7 cellular contexts compared by ENCODE assay signal in genomic region chr1:21933397-21934248, GRCh38. TPM values are rescaled to one million over a fixed set of nuclear protein-coding genes. Genes with fewer than 3 reads are reported as not detected.
A peak's percentile ranks its signal among the peaks of the same experiment; 100 is the strongest.
DNase-seq lines count a peak whose midpoint lies in the region; ATAC-seq and TF ChIP-seq lines count a peak whose summit lies in the region.

No MANE protein-coding gene starts in this region.

- POLR2A ChIA-PET in activated CD8-positive, alpha-beta T cell treated with anti-CD3 and anti-CD28 coated beads, Interleukin-2, amount 10 ng/mL, durations not matched to agents 7 days and 5 days (lab: Charles Lee) = no interaction called here

- DNase-seq in MG63 = peak; percentile 33
- no peak for DNase-seq in activated CD8-positive, alpha-beta T cell treated with anti-CD3 and anti-CD28 coated beads, Interleukin-2, amount 10 ng/mL, durations not matched to agents 7 days and 5 days
- DNase-seq in islet precursor cell = peak; percentile 89
- peak; percentile 58 for DNase-seq in testis
- DNase-seq in activated CD8-positive, alpha-beta memory T cell treated with anti-CD3 and anti-CD28 coated beads for 24 hours = no peak
- no peak for DNase-seq in kidney glomerular epithelial cell (lab: John Stamatoyannopoulos, UW)

- no peaks in the 10 kb centered on the region for H3K27me3 ChIP-seq in MG63
- no peaks in the 10 kb centered on the region for H3K27me3 ChIP-seq in testis

- peaks cover 18% of the 10 kb centered on the region for H3K4me1 Mint-ChIP-seq in activated CD8-positive, alpha-beta T cell treated with anti-CD3 and anti-CD28 coated beads, Interleukin-2, amount 10 ng/mL, durations not matched to agents 7 days and 5 days (ENCODE audit: low read depth)

- H3K36me3 ChIP-seq in MG63 (peaks cover 58% of the 10 kb centered on the region), testis (ENCODE audit: low read depth, missing control alignments) (no peaks in the 10 kb centered on the region)

- H3K4me3 ChIP-seq in MG63 (no peak overlapping the region), testis (no peak overlapping the region)

- H3K4me3 Mint-ChIP-seq in activated CD8-positive, alpha-beta T cell treated with anti-CD3 and anti-CD28 coated beads, Interleukin-2, amount 10 ng/mL, durations not matched to agents 7 days and 5 days = no peak overlapping the region

- H3K27ac ChIP-seq in testis = peak overlapping the region; percentile 14 to 84

- H3K9me3 ChIP-seq in MG63 = no peaks in the 10 kb centered on the region
- H3K9me3 ChIP-seq in testis = no peaks in the 10 kb centered on the region

- CTCF ChIA-PET in activated CD8-positive, alpha-beta T cell treated with anti-CD3 and anti-CD28 coated beads, Interleukin-2, amount 10 ng/mL, durations not matched to agents 7 days and 5 days (lab: Charles Lee) = no interaction called here

- H3K9me3 Mint-ChIP-seq in activated CD8-positive, alpha-beta T cell treated with anti-CD3 and anti-CD28 coated beads, Interleukin-2, amount 10 ng/mL, durations not matched to agents 7 days and 5 days (ENCODE audit: insufficient read depth) = no peaks in the 10 kb centered on the region

- H3K27me3 Mint-ChIP-seq in activated CD8-positive, alpha-beta T cell treated with anti-CD3 and anti-CD28 coated beads, Interleukin-2, amount 10 ng/mL, durations not matched to agents 7 days and 5 days (ENCODE audit: low read depth) = peaks cover 24% of the 10 kb centered on the region

- WGBS in testis, 2 donors = 48 to 50% methylated on average over 17 to 19 of the region's 19 CpGs

- peak overlapping the region; percentile 28 for H3K27ac Mint-ChIP-seq in activated CD8-positive, alpha-beta T cell treated with anti-CD3 and anti-CD28 coated beads, Interleukin-2, amount 10 ng/mL, durations not matched to agents 7 days and 5 days

- peaks cover 48% of the 10 kb centered on the region for H3K4me1 ChIP-seq in testis

- ATAC-seq in activated CD8-positive, alpha-beta T cell treated with anti-CD3 and anti-CD28 coated beads, Interleukin-2, amount 10 ng/mL, durations not matched to agents 7 days and 5 days = no peak
- no peak for ATAC-seq in HG03108 (IDR thresholded peaks at IDR 0.05; ENCODE audit: unreplicated experiment)

- no peaks in the 10 kb centered on the region for H3K36me3 Mint-ChIP-seq in activated CD8-positive, alpha-beta T cell treated with anti-CD3 and anti-CD28 coated beads, Interleukin-2, amount 10 ng/mL, durations not matched to agents 7 days and 5 days (ENCODE audit: low read depth)

- no peak for TF ChIP-seq POLR2A in testis (IDR thresholded peaks at IDR 0.05)

- no peak for TF ChIP-seq CTCF in testis (IDR thresholded peaks at IDR 0.05)

- intact Hi-C loops in testis (cut with DNase I; ENCODE audit: low total_unique reads) = no loop called here

RNA-seq across cellular contexts. Expression of gene HSPG2, which starts 3.5 kb away (rescaled TPM):
- 28.0 and 70.4 TPM in 2 replicates for total RNA-seq in MG63 (2014; rRNA removed; shearing (Covaris generic); ENCODE audit: low replicate concordance)
- 1 to 10 TPM; 3.2 to 3.8 TPM for total RNA-seq in activated CD8-positive, alpha-beta T cell treated with anti-CD3 and anti-CD28 coated beads, Interleukin-2, amount 10 ng/mL, durations not matched to agents 7 days and 5 days
- total RNA-seq in testis = 10 to 100 TPM; 51.8 to 54.2 TPM
- 72.1 TPM for polyA plus RNA-seq in testis (ENCODE audit: insufficient read depth, low read depth, low replicate concordance)

RNA-seq across cellular contexts. Expression of gene CELA3B, which starts 43.2 kb away (rescaled TPM):
- not detected in 2 replicates for total RNA-seq in MG63 (2014; rRNA removed; shearing (Covaris generic); ENCODE audit: low replicate concordance)
- total RNA-seq in activated CD8-positive, alpha-beta T cell treated with anti-CD3 and anti-CD28 coated beads, Interleukin-2, amount 10 ng/mL, durations not matched to agents 7 days and 5 days = not detected
- under 1 TPM in 1 of 2 donors, not detected in 1; 0.63 TPM for total RNA-seq in testis
- 0.34 TPM for polyA plus RNA-seq in testis (ENCODE audit: insufficient read depth, low read depth, low replicate concordance)

Comparison
In these comparisons a context has a peak if more than half of its experiments do, and no peak if none do; other contexts are left out.
1. DNase-seq: peak in MG63 (single experiment), islet precursor cell (single experiment) and testis (single experiment); none in activated CD8-positive, alpha-beta T cell treated with anti-CD3 and anti-CD28 coated beads, Interleukin-2, amount 10 ng/mL, durations not matched to agents 7 days and 5 days (single experiment), activated CD8-positive, alpha-beta memory T cell treated with anti-CD3 and anti-CD28 coated beads for 24 hours (single experiment) and kidney glomerular epithelial cell (single experiment).